2 cellular contexts compared by ENCODE assay signal in the genomic region with DNA sequence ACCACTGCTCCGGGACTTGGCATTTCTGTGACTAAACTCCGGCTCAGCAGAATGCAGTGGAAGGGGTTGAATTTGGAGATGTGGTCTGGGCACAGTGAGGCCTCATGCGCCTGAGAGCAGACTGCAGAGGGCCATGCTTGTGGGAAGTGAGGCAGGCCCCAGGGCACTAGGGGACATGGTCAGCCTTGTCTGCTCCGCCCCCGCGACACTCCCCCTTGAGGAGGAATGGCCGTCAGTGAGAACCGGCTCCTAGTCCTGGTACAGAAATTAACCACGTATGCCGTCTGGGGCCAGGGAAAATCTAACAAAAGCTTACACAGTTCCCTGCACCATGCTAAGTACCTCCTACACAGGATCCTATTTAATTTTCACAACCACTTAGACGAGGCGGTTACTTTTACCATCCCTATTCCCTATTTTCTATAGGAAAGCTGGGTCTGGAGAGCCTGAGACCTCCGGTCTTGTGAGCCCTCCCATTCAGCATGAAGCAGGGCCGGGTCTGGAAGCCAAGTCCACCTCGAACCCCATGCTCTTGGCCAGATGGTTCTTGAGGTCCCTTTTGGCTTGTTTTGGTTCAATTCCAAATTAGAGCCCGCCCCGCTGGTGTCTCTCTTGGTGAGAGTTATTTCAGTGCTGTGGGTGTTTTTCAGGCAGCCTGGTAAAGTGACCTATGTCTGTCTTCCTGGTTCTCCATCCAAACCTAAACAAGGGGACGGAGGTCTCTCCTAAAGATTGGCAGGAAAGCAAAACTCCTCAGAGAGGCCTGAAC.
A peak's percentile ranks its signal among the peaks of the same experiment; 100 is the strongest.
TF ChIP-seq lines count a peak whose summit lies in the region.

No MANE protein-coding gene starts in this region.

TF ChIP-seq in HCT116, 20 proteins besides CTCF, POLR2A, EP300 and RAD21:
- no peak for TF ChIP-seq ZFX (IDR thresholded peaks at IDR 0.05)
- TF ChIP-seq EGR1 (IDR thresholded peaks at IDR 0.05; ENCODE audit: low read depth): no peak
- TF ChIP-seq TCF7L2 (IDR thresholded peaks at IDR 0.05; ENCODE audit: borderline replicate concordance, extremely low read depth, insufficient read depth, insufficient read length): no peak
- no peak for TF ChIP-seq FOSL1 (IDR thresholded peaks at IDR 0.05; ENCODE audit: low read depth)
- TF ChIP-seq CEBPB (IDR thresholded peaks at IDR 0.05; ENCODE audit: low read depth): no peak
- TF ChIP-seq EZH2 (IDR thresholded peaks at IDR 0.05): no peak
- TF ChIP-seq YY1 (IDR thresholded peaks at IDR 0.05; ENCODE audit: extremely low read depth, insufficient replicate concordance, low read depth, low read length): no peak
- TF ChIP-seq, protein P1, sequence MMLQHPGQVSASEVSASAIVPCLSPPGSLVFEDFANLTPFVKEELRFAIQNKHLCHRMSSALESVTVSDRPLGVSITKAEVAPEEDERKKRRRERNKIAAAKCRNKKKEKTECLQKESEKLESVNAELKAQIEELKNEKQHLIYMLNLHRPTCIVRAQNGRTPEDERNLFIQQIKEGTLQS (IDR thresholded peaks at IDR 0.05): no peak
- TF ChIP-seq POLR2AphosphoS5 (IDR thresholded peaks at IDR 0.05; ENCODE audit: low read depth, low read length): no peak
- TF ChIP-seq, protein P2, sequence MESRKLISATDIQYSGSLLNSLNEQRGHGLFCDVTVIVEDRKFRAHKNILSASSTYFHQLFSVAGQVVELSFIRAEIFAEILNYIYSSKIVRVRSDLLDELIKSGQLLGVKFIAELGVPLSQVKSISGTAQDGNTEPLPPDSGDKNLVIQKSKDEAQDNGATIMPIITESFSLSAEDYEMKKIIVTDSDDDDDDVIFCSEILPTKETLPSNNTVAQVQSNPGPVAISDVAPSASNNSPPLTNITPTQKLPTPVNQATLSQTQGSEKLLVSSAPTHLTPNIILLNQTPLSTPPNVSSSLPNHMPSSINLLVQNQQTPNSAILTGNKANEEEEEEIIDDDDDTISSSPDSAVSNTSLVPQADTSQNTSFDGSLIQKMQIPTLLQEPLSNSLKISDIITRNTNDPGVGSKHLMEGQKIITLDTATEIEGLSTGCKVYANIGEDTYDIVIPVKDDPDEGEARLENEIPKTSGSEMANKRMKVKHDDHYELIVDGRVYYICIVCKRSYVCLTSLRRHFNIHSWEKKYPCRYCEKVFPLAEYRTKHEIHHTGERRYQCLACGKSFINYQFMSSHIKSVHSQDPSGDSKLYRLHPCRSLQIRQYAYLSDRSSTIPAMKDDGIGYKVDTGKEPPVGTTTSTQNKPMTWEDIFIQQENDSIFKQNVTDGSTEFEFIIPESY (IDR thresholded peaks at IDR 0.05; ENCODE audit: extremely low read depth, insufficient replicate concordance, low read length): no peak
- TF ChIP-seq EZH2phosphoT487 (IDR thresholded peaks at IDR 0.05; ENCODE audit: borderline replicate concordance): no peak
- TF ChIP-seq CBX3 (IDR thresholded peaks at IDR 0.05; ENCODE audit: low read depth): no peak
- TF ChIP-seq, protein P3, sequence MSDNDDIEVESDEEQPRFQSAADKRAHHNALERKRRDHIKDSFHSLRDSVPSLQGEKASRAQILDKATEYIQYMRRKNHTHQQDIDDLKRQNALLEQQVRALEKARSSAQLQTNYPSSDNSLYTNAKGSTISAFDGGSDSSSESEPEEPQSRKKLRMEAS (IDR thresholded peaks at IDR 0.05): no peak
- TF ChIP-seq ZNF274 (IDR thresholded peaks at IDR 0.05; ENCODE audit: low read depth, low read length): no peak
- TF ChIP-seq SIN3A (IDR thresholded peaks at IDR 0.05; ENCODE audit: low read depth): no peak
- TF ChIP-seq, protein P4, sequence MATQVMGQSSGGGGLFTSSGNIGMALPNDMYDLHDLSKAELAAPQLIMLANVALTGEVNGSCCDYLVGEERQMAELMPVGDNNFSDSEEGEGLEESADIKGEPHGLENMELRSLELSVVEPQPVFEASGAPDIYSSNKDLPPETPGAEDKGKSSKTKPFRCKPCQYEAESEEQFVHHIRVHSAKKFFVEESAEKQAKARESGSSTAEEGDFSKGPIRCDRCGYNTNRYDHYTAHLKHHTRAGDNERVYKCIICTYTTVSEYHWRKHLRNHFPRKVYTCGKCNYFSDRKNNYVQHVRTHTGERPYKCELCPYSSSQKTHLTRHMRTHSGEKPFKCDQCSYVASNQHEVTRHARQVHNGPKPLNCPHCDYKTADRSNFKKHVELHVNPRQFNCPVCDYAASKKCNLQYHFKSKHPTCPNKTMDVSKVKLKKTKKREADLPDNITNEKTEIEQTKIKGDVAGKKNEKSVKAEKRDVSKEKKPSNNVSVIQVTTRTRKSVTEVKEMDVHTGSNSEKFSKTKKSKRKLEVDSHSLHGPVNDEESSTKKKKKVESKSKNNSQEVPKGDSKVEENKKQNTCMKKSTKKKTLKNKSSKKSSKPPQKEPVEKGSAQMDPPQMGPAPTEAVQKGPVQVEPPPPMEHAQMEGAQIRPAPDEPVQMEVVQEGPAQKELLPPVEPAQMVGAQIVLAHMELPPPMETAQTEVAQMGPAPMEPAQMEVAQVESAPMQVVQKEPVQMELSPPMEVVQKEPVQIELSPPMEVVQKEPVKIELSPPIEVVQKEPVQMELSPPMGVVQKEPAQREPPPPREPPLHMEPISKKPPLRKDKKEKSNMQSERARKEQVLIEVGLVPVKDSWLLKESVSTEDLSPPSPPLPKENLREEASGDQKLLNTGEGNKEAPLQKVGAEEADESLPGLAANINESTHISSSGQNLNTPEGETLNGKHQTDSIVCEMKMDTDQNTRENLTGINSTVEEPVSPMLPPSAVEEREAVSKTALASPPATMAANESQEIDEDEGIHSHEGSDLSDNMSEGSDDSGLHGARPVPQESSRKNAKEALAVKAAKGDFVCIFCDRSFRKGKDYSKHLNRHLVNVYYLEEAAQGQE (IDR thresholded peaks at IDR 0.05; ENCODE audit: low read depth): no peak
- no peak for TF ChIP-seq SRF (IDR thresholded peaks at IDR 0.05; ENCODE audit: low read depth)
- TF ChIP-seq SP1 (IDR thresholded peaks at IDR 0.05; ENCODE audit: low read depth): no peak

TF ChIP-seq in H1, 55 proteins besides CTCF, POLR2A, EP300 and RAD21:
- TF ChIP-seq MAFK (IDR thresholded peaks at IDR 0.05; ENCODE audit: low read depth, low read length) (no peak), EGR1 (IDR thresholded peaks at IDR 0.05; ENCODE audit: borderline replicate concordance, low read depth, low read length) (peak; percentile 78)
